ENCODE assay signal across 8 cellular contexts in genomic region chr14:75306917-75307699, GRCh38. TPM values are rescaled to one million over a fixed set of nuclear protein-coding genes. Genes with fewer than 3 reads are reported as not detected.
DNase-seq lines count a peak whose midpoint lies in the region; ATAC-seq and TF ChIP-seq lines count a peak whose summit lies in the region.

No MANE protein-coding gene starts in this region.

- 67 to 72% (median 71%) methylated on average over 9 of the region's 9 CpGs for WGBS in stomach, 5 donors
- 73% methylated on average over 9 of the region's 9 CpGs for WGBS in esophagus muscularis mucosa

- peaks cover 13 to 30% (median 23%) of the 10 kb centered on the region in 4 donors for H3K4me1 ChIP-seq in stomach
- H3K4me1 ChIP-seq in esophagus muscularis mucosa = peaks cover 28 to 32% (median 31%) of the 10 kb centered on the region in 4 donors

- H3K27ac Mint-ChIP-seq in osteocyte (ENCODE audit: unreplicated experiment) = no peak overlapping the region

- no peaks in the 10 kb centered on the region for H3K36me3 Mint-ChIP-seq in osteocyte (ENCODE audit: unreplicated experiment)

- peak; percentile 55 for ATAC-seq in GM21737 (IDR thresholded peaks at IDR 0.05; ENCODE audit: unreplicated experiment)

- H3K9me3 ChIP-seq in stomach (no peaks in the 10 kb centered on the region), esophagus muscularis mucosa (no peaks in the 10 kb centered on the region)

- H3K4me3 ChIP-seq in astrocyte of the cerebellum (ENCODE audit: low read depth, low read length) (no peak overlapping the region), stomach (no peak overlapping the region), esophagus muscularis mucosa (no peak overlapping the region)

- intact Hi-C loops in stomach (cut with DNase I; ENCODE audit: low total_unique reads) = loop anchor here (5.0 kb wide), 1 partner anchor 185 kb away; no protein-coding TSS in a partner anchor
- intact Hi-C loops in esophagus muscularis mucosa (cut with DNase I) = loop anchor here (1.0 kb wide), 1 partner anchor 181 kb away; no protein-coding TSS in a partner anchor

- H3K27me3 ChIP-seq in stomach (no peaks in the 10 kb centered on the region), esophagus muscularis mucosa (no peaks in the 10 kb centered on the region)

- H3K27ac ChIP-seq in stomach (no peak overlapping the region), esophagus muscularis mucosa (replicated peaks in 1 of 4) (no peak overlapping the region)

- in situ Hi-C loops in astrocyte of the cerebellum (cut with HindIII; ENCODE audit: low sequenced_read_pairs) = loop anchor here (25.0 kb wide), 1 partner anchor 180 kb away; no protein-coding TSS in a partner anchor

- peaks cover 2% of the 10 kb centered on the region for H3K27me3 Mint-ChIP-seq in osteocyte (ENCODE audit: unreplicated experiment)

- TF ChIP-seq EP300 in stomach (IDR thresholded peaks at IDR 0.05) = no peak
- no peak for TF ChIP-seq EP300 in esophagus muscularis mucosa (IDR thresholded peaks at IDR 0.05)

- peaks cover 16% of the 10 kb centered on the region for H3K4me1 Mint-ChIP-seq in osteocyte (ENCODE audit: unreplicated experiment)

- no peaks in the 10 kb centered on the region for H3K9me3 Mint-ChIP-seq in osteocyte (ENCODE audit: unreplicated experiment)

- H3K4me3 Mint-ChIP-seq in osteocyte (ENCODE audit: unreplicated experiment) = no peak overlapping the region

- H3K36me3 ChIP-seq in stomach (no peaks in the 10 kb centered on the region), esophagus muscularis mucosa (no peaks in the 10 kb centered on the region)

- TF ChIP-seq CTCF in astrocyte of the cerebellum (IDR thresholded peaks at IDR 0.05; ENCODE audit: low read depth, low read length, missing control alignments) (peak; percentile 37), osteocyte (IDR thresholded peaks at IDR 0.05) (peak; percentile 52), stomach (IDR thresholded peaks at IDR 0.05) (peak in 1 of 7 experiments; percentile 18), esophagus muscularis mucosa (IDR thresholded peaks at IDR 0.05) (no peak)

- peak; percentile 72 for DNase-seq in DMS153 (lab: John Stamatoyannopoulos, UW)
- DNase-seq in NCI-H2196 (lab: John Stamatoyannopoulos, UW; ENCODE audit: unreplicated experiment) = peak; percentile 59
- DNase-seq in astrocyte of the cerebellum (ENCODE audit: low read depth) = no peak
- DNase-seq in osteocyte (ENCODE audit: extremely low spot score, unreplicated experiment) = no peak
- no peak for DNase-seq in stomach
- no peak for DNase-seq in esophagus muscularis mucosa (ENCODE audit: extremely low spot score)
- DNase-seq in stimulated activated CD4-positive, alpha-beta T cell treated with anti-CD3 and anti-CD28 coated beads, Interleukin-4, amount 100 ng/mL, for 1 hour = no peak

- TF ChIP-seq POLR2A in stomach (IDR thresholded peaks at IDR 0.05) (no peak), esophagus muscularis mucosa (IDR thresholded peaks at IDR 0.05; ENCODE audit: low read depth) (no peak)

RNA-seq across cellular contexts. Expression of gene FOS, which starts 28.5 kb away (rescaled TPM):
- 438 and 598 TPM in 2 replicates for total RNA-seq in osteocyte
- 1,000 to 10,000 TPM in 1 of 5 donors, 100 to 1,000 TPM in 4; 134 to 1,274 (median 649) TPM for total RNA-seq in stomach
- 10 to 100 TPM; 62.2 to 82.0 (median 77.1) TPM for polyA plus RNA-seq in stomach
- 100 to 1,000 TPM in 2 of 4 donors, 10 to 100 TPM in 2; 68.6 to 695 (median 143) TPM for total RNA-seq in esophagus muscularis mucosa

Comparison
In these comparisons a context has a peak if more than half of its experiments do, and no peak if none do; other contexts are left out.
1. DNase-seq: peak in DMS153 (single experiment) and NCI-H2196 (single experiment); none in astrocyte of the cerebellum (single experiment), osteocyte (single experiment), stomach (single experiment), esophagus muscularis mucosa (single experiment) and stimulated activated CD4-positive, alpha-beta T cell treated with anti-CD3 and anti-CD28 coated beads, Interleukin-4, amount 100 ng/mL, for 1 hour (single experiment).
2. CTCF ChIP-seq: peak in astrocyte of the cerebellum (single experiment) and osteocyte (single experiment); none in esophagus muscularis mucosa (0 of 3).